Comparison of ENCODE assay signal across 21 cellular contexts in genomic region chr10:132068431-132069121, GRCh38. TPM values are rescaled to one million over a fixed set of nuclear protein-coding genes. Genes with fewer than 3 reads are reported as not detected.
DNase-seq lines count a peak whose midpoint lies in the region; ATAC-seq and TF ChIP-seq lines count a peak whose summit lies in the region.
"Had no signal": no experiment of that assay in that cellular context is flagged by ENCODE, and none has a peak within 500 bp of the region (broad histone marks: within the 10 kb centered on the region; RNA-seq: fewer than 3 reads in every experiment).

No MANE protein-coding gene starts in this region.

- H3K4me3 ChIP-seq in right cardiac atrium (ENCODE audit: low read length), result no peak overlapping the region
- H3K4me3 ChIP-seq: A549, BLaER1, GM12878 had no signal

- WGBS in right cardiac atrium, result 95% methylated on average over 13 of the region's 13 CpGs

- H3K9me3 Mint-ChIP-seq in type B pancreatic cell (no peaks in the 10 kb centered on the region), CD14-positive monocyte (peaks cover 2 to 10% (median 4%) of the 10 kb centered on the region in 7 donors)

- H3K4me1 Mint-ChIP-seq in type B pancreatic cell (ENCODE audit: unreplicated experiment), result peaks cover 8% of the 10 kb centered on the region
- H3K4me1 Mint-ChIP-seq in CD14-positive monocyte, result peaks cover 5% of the 10 kb centered on the region

- H3K36me3 Mint-ChIP-seq in type B pancreatic cell (no peaks in the 10 kb centered on the region), CD14-positive monocyte (no peaks in the 10 kb centered on the region)
- H3K36me3 Mint-ChIP-seq: CD8-positive, alpha-beta T cell; IgD-negative memory B cell had no signal

- H3K4me1 ChIP-seq in right cardiac atrium (ENCODE audit: control insufficient read depth, insufficient read depth, low read length), result no peaks in the 10 kb centered on the region

- H3K27me3 Mint-ChIP-seq in type B pancreatic cell, result peaks cover 33% of the 10 kb centered on the region
- peaks cover 16 to 28% (median 27%) of the 10 kb centered on the region in 3 donors for H3K27me3 Mint-ChIP-seq in CD14-positive monocyte (ENCODE audit: low read depth in 3 of 3)

- H3K27me3 ChIP-seq in right cardiac atrium (ENCODE audit: control insufficient read depth, insufficient read depth), result no peaks in the 10 kb centered on the region

- H3K27ac Mint-ChIP-seq in type B pancreatic cell (no peak overlapping the region), CD14-positive monocyte (no peak overlapping the region)
- H3K27ac Mint-ChIP-seq: CD8-positive, alpha-beta T cell; H9; IgD-negative memory B cell had no signal

- intact Hi-C loops in cardiac septum (cut with DNase I) (no loop called here), right cardiac atrium (cut with DNase I) (no loop called here), CD14-positive monocyte (cut with micrococcal nuclease) (no loop called here)

- DNase-seq in cardiac septum (ENCODE audit: low spot score) (peak; percentile 51), right cardiac atrium (no peak), left lobe of liver (ENCODE audit: low spot score) (peak; percentile 24), type B pancreatic cell (ENCODE audit: extremely low spot score, unreplicated experiment) (peak; percentile 36), AG20443 (ENCODE audit: low spot score) (no peak), CD14-positive monocyte (ENCODE audit: low spot score) (no peak)
- DNase-seq: CD8-positive, alpha-beta T cell; COR-L47; DMS 273 treated with DMSO at 0.1 percent for 48 hours; DMS53; DND-41; EL; GOT3; H9 had no signal

- no peak for ATAC-seq in right cardiac atrium
- ATAC-seq in left lobe of liver, result no peak
- ATAC-seq in HG03469 (IDR thresholded peaks at IDR 0.05; ENCODE audit: unreplicated experiment), result no peak
- ATAC-seq: A549; CD8-positive, alpha-beta T cell; GM12878; HepG2 had no signal

- H3K4me3 Mint-ChIP-seq in type B pancreatic cell (no peak overlapping the region), CD14-positive monocyte (no peak overlapping the region)
- H3K4me3 Mint-ChIP-seq: CD8-positive, alpha-beta T cell; H9; IgD-negative memory B cell had no signal

- no peaks in the 10 kb centered on the region for H3K9me3 ChIP-seq in right cardiac atrium (ENCODE audit: control insufficient read depth, low read length)
- H3K9me3 ChIP-seq: A549 had no signal

- TF ChIP-seq CTCF in type B pancreatic cell (conservative IDR thresholded peaks at IDR 0.05) (no peak), CD14-positive monocyte (IDR thresholded peaks at IDR 0.05) (no peak)

- no peak overlapping the region for H3K27ac ChIP-seq in right cardiac atrium (ENCODE audit: low read length)
- H3K27ac ChIP-seq: 22Rv1, BLaER1 had no signal

RNA-seq across cellular contexts. Expression of gene JAKMIP3, which starts 2.8 kb away (rescaled TPM):
- total RNA-seq in cardiac septum (1.5 TPM), right cardiac atrium (1 to 10 TPM in 2 of 4 donors, under 1 TPM in 2; 0.39 to 1.6 (median 1.2) TPM), left lobe of liver (0.28 TPM), type B pancreatic cell (ENCODE audit: low replicate concordance) (0.10 and 0.19 TPM in 2 replicates)
- polyA plus RNA-seq in right cardiac atrium (0.91 TPM), CD14-positive monocyte (not detected)
- total RNA-seq: GM12878 had no signal
- polyA plus RNA-seq: IgD-negative memory B cell had no signal

Comparison
In these comparisons a context has a peak if more than half of its experiments do, and no peak if none do; other contexts are left out.
1. DNase-seq: peak in cardiac septum (single experiment), left lobe of liver (single experiment) and type B pancreatic cell (single experiment); none in right cardiac atrium (0 of 3), AG20443 (single experiment) and CD14-positive monocyte (single experiment).